Comparison of ENCODE assay signal across 10 cellular contexts in the genomic region with DNA sequence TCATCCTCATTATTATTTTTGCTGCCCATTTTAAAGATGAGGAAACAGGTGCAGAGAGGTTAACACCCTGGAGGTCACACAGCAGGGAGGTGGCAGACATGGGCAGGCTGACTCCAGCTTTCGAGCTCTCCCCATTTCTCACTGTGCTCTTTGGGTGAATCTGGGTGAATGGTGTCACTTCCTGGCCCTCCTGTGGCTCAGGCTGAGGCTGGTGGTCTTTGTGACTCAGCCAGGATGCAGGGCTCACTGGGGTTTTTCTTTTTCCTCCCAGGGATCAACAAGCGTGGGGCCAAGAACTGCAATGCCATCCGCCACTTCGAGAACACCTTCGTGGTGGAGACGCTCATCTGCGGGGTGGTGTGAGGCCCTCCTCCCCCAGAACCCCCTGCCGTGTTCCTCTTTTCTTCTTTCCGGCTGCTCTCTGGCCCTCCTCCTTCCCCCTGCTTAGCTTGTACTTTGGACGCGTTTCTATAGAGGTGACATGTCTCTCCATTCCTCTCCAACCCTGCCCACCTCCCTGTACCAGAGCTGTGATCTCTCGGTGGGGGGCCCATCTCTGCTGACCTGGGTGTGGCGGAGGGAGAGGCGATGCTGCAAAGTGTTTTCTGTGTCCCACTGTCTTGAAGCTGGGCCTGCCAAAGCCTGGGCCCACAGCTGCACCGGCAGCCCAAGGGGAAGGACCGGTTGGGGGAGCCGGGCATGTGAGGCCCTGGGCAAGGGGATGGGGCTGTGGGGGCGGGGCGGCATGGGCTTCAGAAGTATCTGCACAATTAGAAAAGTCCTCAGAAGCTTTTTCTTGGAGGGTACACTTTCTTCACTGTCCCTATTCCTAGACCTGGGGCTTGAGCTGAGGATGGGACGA. TPM values are rescaled to one million over a fixed set of nuclear protein-coding genes. Genes with fewer than 3 reads are reported as not detected.
A peak's percentile ranks its signal among the peaks of the same experiment; 100 is the strongest.
DNase-seq lines count a peak whose midpoint lies in the region; ATAC-seq, FAIRE-seq and TF ChIP-seq lines count a peak whose summit lies in the region.
"Had no signal": no experiment of that assay in that cellular context is flagged by ENCODE, and none has a peak within 500 bp of the region (broad histone marks: within the 10 kb centered on the region; RNA-seq: fewer than 3 reads in every experiment).

No MANE protein-coding gene starts in this region.

- WGBS in right lobe of liver (ENCODE audit: insufficient coverage, low coverage, low lambda C conversion rate, missing lambda C conversion rate), result 80% methylated on average over 12 of the region's 20 CpGs
- WGBS in HepG2 (ENCODE audit: low lambda C conversion rate), result 95% methylated on average over 20 of the region's 20 CpGs

- no peak for TF ChIP-seq CTCF in right lobe of liver (IDR thresholded peaks at IDR 0.05)
- TF ChIP-seq CTCF in HepG2 (CRISPR knock-in tag; IDR thresholded peaks at IDR 0.05), result no peak

- no peaks in the 10 kb centered on the region for H3K27me3 Mint-ChIP-seq in naive thymus-derived CD4-positive, alpha-beta T cell

- peak overlapping the region in 2 of 10 donors; percentile 29 to 37 for H3K4me3 Mint-ChIP-seq in naive thymus-derived CD4-positive, alpha-beta T cell

- H3K27me3 ChIP-seq in right lobe of liver (no peaks in the 10 kb centered on the region), HepG2 (ENCODE audit: control insufficient read depth in 1 of 2, insufficient read depth in 2 of 2, low read length in 2 of 2) (no peaks in the 10 kb centered on the region)
- H3K27me3 ChIP-seq in naive thymus-derived CD4-positive, alpha-beta T cell (ENCODE audit: control insufficient read depth in 2 of 2, insufficient read depth in 2 of 2, low read length in 2 of 2), result no peaks in the 10 kb centered on the region

- H3K36me3 ChIP-seq in right lobe of liver (no peaks in the 10 kb centered on the region), HepG2 (replicated peaks in 1 of 2; ENCODE audit: control insufficient read depth in 1 of 2, insufficient read depth in 2 of 2, low read length in 2 of 2) (peaks cover 12 to 30% of the 10 kb centered on the region in 2 experiments; a peak in 3 of 5 replicates)
- H3K36me3 ChIP-seq in naive thymus-derived CD4-positive, alpha-beta T cell (ENCODE audit: control insufficient read depth in 2 of 3, insufficient read depth in 3 of 3, low read length in 3 of 3), result peaks cover 0 to 34% (median 3%) of the 10 kb centered on the region in 3 experiments

- TF ChIP-seq EP300 in HepG2 (IDR thresholded peaks at IDR 0.05; ENCODE audit: low read depth in 2 of 2, low read length in 2 of 2), result no peak
- no peak for TF ChIP-seq EP300 in HepG2 (CRISPR knock-in tag; IDR thresholded peaks at IDR 0.05; ENCODE audit: borderline replicate concordance)

- DNase-seq in right lobe of liver (peak in 2 of 3 donors; percentile 29 to 35), HepG2 (ENCODE audit: low spot score) (no peak), activated T-cell treated with anti-CD3 and anti-CD28 coated beads for 4 hours (peak; percentile 17), pons (ENCODE audit: low spot score) (no peak)
- peak in 1 of 9 donors; percentile 5 for DNase-seq in naive thymus-derived CD4-positive, alpha-beta T cell
- no peak for DNase-seq in stimulated activated CD4-positive, alpha-beta T cell treated with anti-CD3 and anti-CD28 coated beads, Interleukin-4, amount 100 ng/mL, for 24 hours

- no peak overlapping the region for H3K4me2 ChIP-seq in HepG2 (ENCODE audit: low read depth, low read length)

- no peak for TF ChIP-seq RAD21 in HepG2 (CRISPR knock-in tag; IDR thresholded peaks at IDR 0.05)

- no peaks in the 10 kb centered on the region for H3K79me2 ChIP-seq in HepG2 (ENCODE audit: insufficient read depth, low read length)

- H3K4me1 ChIP-seq in right lobe of liver, result no peaks in the 10 kb centered on the region
- H3K4me1 ChIP-seq in HepG2 (ENCODE audit: insufficient read depth, low read length), result no peaks in the 10 kb centered on the region
- H3K4me1 ChIP-seq in naive thymus-derived CD4-positive, alpha-beta T cell (ENCODE audit: control insufficient read depth in 2 of 2, insufficient read depth in 2 of 2, low read length in 2 of 2), result peaks cover 6 to 18% of the 10 kb centered on the region in 2 donors

- H4K20me1 ChIP-seq in HepG2 (ENCODE audit: insufficient read depth, low read length), result no peaks in the 10 kb centered on the region; the same call in 1 of the 2 replicates

- CTCF ChIA-PET in HepG2 (lab: Yijun Ruan, JAX; ENCODE audit: low intra/inter-chr PET ratio, low total read pairs), result no interaction called here
- CTCF ChIA-PET in naive thymus-derived CD4-positive, alpha-beta T cell (lab: Charles Lee), result interaction anchor here (0.7 kb wide), 1 partner anchor 12 kb away, joined by 3 read pairs; no protein-coding TSS in a partner anchor

- POLR2A ChIA-PET in HepG2 (lab: Yijun Ruan, JAX), result no interaction called here
- POLR2A ChIA-PET in naive thymus-derived CD4-positive, alpha-beta T cell (lab: Charles Lee), result interaction anchor here (0.5 to 1.5 kb wide), 3 partner anchors 12 to 513 kb away, joined by 3 to 4 read pairs (median 3); no protein-coding TSS in a partner anchor

- H2AFZ ChIP-seq in HepG2 (ENCODE audit: low read length), result no peak overlapping the region

- peaks cover 0 to 15% (median 10%) of the 10 kb centered on the region in 7 donors for H3K4me1 Mint-ChIP-seq in naive thymus-derived CD4-positive, alpha-beta T cell

- H3K36me3 Mint-ChIP-seq in naive thymus-derived CD4-positive, alpha-beta T cell, result peaks cover 0 to 17% (median 0%) of the 10 kb centered on the region in 5 donors

- H3K27ac ChIP-seq in right lobe of liver, result no peak overlapping the region
- no peak overlapping the region for H3K27ac ChIP-seq in HepG2 (ENCODE audit: extremely low read length, insufficient read depth, low read length)
- H3K27ac ChIP-seq in naive thymus-derived CD4-positive, alpha-beta T cell (ENCODE audit: low read depth, low read length), result no peak overlapping the region

- H3K9ac ChIP-seq in HepG2 (ENCODE audit: insufficient read depth, low read depth, low read length), result no peak overlapping the region

- ATAC-seq in right lobe of liver, result peak in 2 of 4 donors; percentile 41 to 45
- ATAC-seq in HepG2, result no peak
- peak; percentile 84 for ATAC-seq in naive thymus-derived CD4-positive, alpha-beta T cell
- no peak for ATAC-seq in GM18498 (IDR thresholded peaks at IDR 0.05; ENCODE audit: unreplicated experiment)
- ATAC-seq in GM18858 (IDR thresholded peaks at IDR 0.05; ENCODE audit: unreplicated experiment), result no peak

- BruUV-seq in HepG2 (replicated peaks; lab: Mats Ljungman, UMichigan), result no TSS peak

- no peaks in the 10 kb centered on the region for H3K9me3 ChIP-seq in right lobe of liver
- H3K9me3 ChIP-seq in HepG2 (ENCODE audit: low read length), result no peaks in the 10 kb centered on the region
- H3K9me3 ChIP-seq in naive thymus-derived CD4-positive, alpha-beta T cell (ENCODE audit: control insufficient read depth in 2 of 3, low read length in 3 of 3), result no peaks in the 10 kb centered on the region

- TF ChIP-seq POLR2A in right lobe of liver (IDR thresholded peaks at IDR 0.05) (no peak), HepG2 (IDR thresholded peaks at IDR 0.05; ENCODE audit: insufficient read depth in 1 of 2, low read depth in 2 of 2, low read length in 2 of 2) (no peak)

- no peaks in the 10 kb centered on the region for H3K9me3 Mint-ChIP-seq in naive thymus-derived CD4-positive, alpha-beta T cell

- FAIRE-seq in HepG2 (lab: Jason Lieb, UNC), result no peak

- peak overlapping the region in 1 of 9 donors; percentile 4 for H3K27ac Mint-ChIP-seq in naive thymus-derived CD4-positive, alpha-beta T cell

- intact Hi-C loops in right lobe of liver (cut with DNase I) (no loop called here), HepG2 (cut with micrococcal nuclease; ENCODE audit: unreplicated experiment) (no loop called here)
- intact Hi-C loops in naive thymus-derived CD4-positive, alpha-beta T cell (cut with micrococcal nuclease), result loop anchor here in 1 of 2 donors (1.0 kb wide), 1 partner anchor 11 kb away; no protein-coding TSS in a partner anchor

- H3K4me3 ChIP-seq in right lobe of liver (no peak overlapping the region), HepG2 (replicated peaks in 1 of 3; ENCODE audit: insufficient read depth in 1 of 3, low read depth in 2 of 3, low read length in 3 of 3) (no peak overlapping the region)
- no peak overlapping the region for H3K4me3 ChIP-seq in naive thymus-derived CD4-positive, alpha-beta T cell (ENCODE audit: low read length)

- in situ Hi-C loops in HepG2 (cut with HindIII; ENCODE audit: extremely low pct_ligation_motif_present, low pct_unique_long_range_greater_than_20kb), result no loop called here

RNA-seq across cellular contexts. Expression of gene ITM2C, which starts 13.2 kb away (rescaled TPM):
- 10 to 100 TPM; 11.1 to 26.9 (median 24.2) TPM for total RNA-seq in right lobe of liver
- total RNA-seq in HepG2 (2016; rRNA removed; fragmentation: Illumina TruSeq; extraction: Trizol), result 40.7 and 70.5 TPM in 2 replicates
- total RNA-seq in HepG2 (2016; cell fraction: cytosol; rRNA removed; fragmentation: Illumina TruSeq; extraction: Trizol; ENCODE audit: low read depth), result 13.6 and 14.1 TPM in 2 replicates
- total RNA-seq in HepG2 (2016; cell fraction: insoluble cytoplasmic fraction; rRNA removed; fragmentation: Illumina TruSeq; extraction: Trizol), result 40.7 and 74.0 TPM in 2 replicates
- total RNA-seq in HepG2 (2016; cell fraction: membrane; rRNA removed; fragmentation: Illumina TruSeq; extraction: Trizol), result 30.7 and 33.5 TPM in 2 replicates
- total RNA-seq in HepG2 (2016; cell fraction: nucleus; rRNA removed; fragmentation: Illumina TruSeq; extraction: Trizol), result 49.2 and 56.2 TPM in 2 replicates
- 270 and 321 TPM in 2 replicates for polyA plus RNA-seq in HepG2 (2011; rRNA removed)
- 356 TPM in 2 replicates for polyA plus RNA-seq in HepG2 (2011; cell fraction: cytosol; rRNA removed)
- polyA plus RNA-seq in HepG2 (2011; cell fraction: nucleus; rRNA removed), result 111 and 119 TPM in 2 replicates
- 124 and 196 TPM in 2 replicates for polyA plus RNA-seq in HepG2 (2012)
- 18.9 and 24.2 TPM in 2 replicates for polyA plus RNA-seq in HepG2 (2016; cell fraction: cytosol; fragmentation: Illumina TruSeq; extraction: Trizol; ENCODE audit: low read depth)
- 53.1 and 56.4 TPM in 2 replicates for polyA plus RNA-seq in HepG2 (2016; cell fraction: insoluble cytoplasmic fraction; fragmentation: Illumina TruSeq; extraction: Trizol; ENCODE audit: low read depth)
- 32.9 and 35.3 TPM in 2 replicates for polyA plus RNA-seq in HepG2 (2016; cell fraction: membrane; fragmentation: Illumina TruSeq; extraction: Trizol; ENCODE audit: low read depth)
- 111 and 121 TPM in 2 replicates for polyA plus RNA-seq in HepG2 (2016; cell fraction: nucleus; fragmentation: Illumina TruSeq; extraction: Trizol; ENCODE audit: insufficient read depth, low read depth)
- polyA minus RNA-seq in HepG2 (2011; rRNA and poly(A)+ RNA removed; ENCODE audit: low replicate concordance), result 108 and 408 TPM in 2 replicates
- 84.7 and 140 TPM in 2 replicates for polyA minus RNA-seq in HepG2 (2011; cell fraction: cytosol; rRNA and poly(A)+ RNA removed)
- polyA minus RNA-seq in HepG2 (2011; cell fraction: nucleus; rRNA and poly(A)+ RNA removed), result 20.1 and 24.2 TPM in 2 replicates
- total RNA-seq in naive thymus-derived CD4-positive, alpha-beta T cell, result 10 to 100 TPM in 4 of 5 experiments, 1 to 10 TPM in 1; 7.4 to 27.7 (median 24.7) TPM
- 10 to 100 TPM; 36.2 to 37.4 TPM for polyA plus RNA-seq in naive thymus-derived CD4-positive, alpha-beta T cell

RNA-seq across cellular contexts. Expression of gene GPR55, which starts 47.1 kb away (rescaled TPM):
- total RNA-seq in right lobe of liver (under 1 TPM in 3 of 6 experiments, not detected in 3; 0.06 to 0.12 (median 0.07) TPM), HepG2 (2016; rRNA removed; fragmentation: Illumina TruSeq; extraction: Trizol) (not detected in 2 replicates)
- total RNA-seq in HepG2 (2016; cell fraction: cytosol; rRNA removed; fragmentation: Illumina TruSeq; extraction: Trizol; ENCODE audit: low read depth), result not detected in 2 replicates
- 0.04 TPM in 1 of 2 replicates, not detected in the other for total RNA-seq in HepG2 (2016; cell fraction: insoluble cytoplasmic fraction; rRNA removed; fragmentation: Illumina TruSeq; extraction: Trizol)
- not detected in 2 replicates for total RNA-seq in HepG2 (2016; cell fraction: membrane; rRNA removed; fragmentation: Illumina TruSeq; extraction: Trizol)
- not detected in 2 replicates for total RNA-seq in HepG2 (2016; cell fraction: nucleus; rRNA removed; fragmentation: Illumina TruSeq; extraction: Trizol)
- not detected in 2 replicates for polyA plus RNA-seq in HepG2 (2011; rRNA removed)
- 0.04 TPM in 1 of 2 replicates, not detected in the other for polyA plus RNA-seq in HepG2 (2011; cell fraction: cytosol; rRNA removed)
- polyA plus RNA-seq in HepG2 (2011; cell fraction: nucleus; rRNA removed), result 0.05 and 0.06 TPM in 2 replicates
- polyA plus RNA-seq in HepG2 (2012), result not detected in 2 replicates
- polyA plus RNA-seq in HepG2 (2016; cell fraction: cytosol; fragmentation: Illumina TruSeq; extraction: Trizol; ENCODE audit: low read depth), result not detected in 2 replicates
- not detected in 2 replicates for polyA plus RNA-seq in HepG2 (2016; cell fraction: insoluble cytoplasmic fraction; fragmentation: Illumina TruSeq; extraction: Trizol; ENCODE audit: low read depth)
- polyA plus RNA-seq in HepG2 (2016; cell fraction: membrane; fragmentation: Illumina TruSeq; extraction: Trizol; ENCODE audit: low read depth), result not detected in 2 replicates
- polyA plus RNA-seq in HepG2 (2016; cell fraction: nucleus; fragmentation: Illumina TruSeq; extraction: Trizol; ENCODE audit: insufficient read depth, low read depth), result 0.18 TPM in 1 of 2 replicates, not detected in the other
- 0.09 and 0.14 TPM in 2 replicates for polyA minus RNA-seq in HepG2 (2011; rRNA and poly(A)+ RNA removed; ENCODE audit: low replicate concordance)
- not detected in 2 replicates for polyA minus RNA-seq in HepG2 (2011; cell fraction: cytosol; rRNA and poly(A)+ RNA removed)
- polyA minus RNA-seq in HepG2 (2011; cell fraction: nucleus; rRNA and poly(A)+ RNA removed), result not detected in 2 replicates
- total RNA-seq in naive thymus-derived CD4-positive, alpha-beta T cell, result 1 to 10 TPM; 1.3 to 8.8 (median 2.5) TPM
- 1 to 10 TPM; 1.4 to 1.5 TPM for polyA plus RNA-seq in naive thymus-derived CD4-positive, alpha-beta T cell
- total RNA-seq: dermis microvascular lymphatic vessel endothelial cell had no signal
- polyA plus RNA-seq: right cardiac atrium had no signal

Comparison
In these comparisons a context has a peak if more than half of its experiments do, and no peak if none do; other contexts are left out.
1. DNase-seq: peak in right lobe of liver (2 of 3) and activated T-cell treated with anti-CD3 and anti-CD28 coated beads for 4 hours (single experiment); none in HepG2 (single experiment), pons (single experiment) and stimulated activated CD4-positive, alpha-beta T cell treated with anti-CD3 and anti-CD28 coated beads, Interleukin-4, amount 100 ng/mL, for 24 hours (single experiment).